Comparison of ENCODE assay signal across 18 cellular contexts in the genomic region with DNA sequence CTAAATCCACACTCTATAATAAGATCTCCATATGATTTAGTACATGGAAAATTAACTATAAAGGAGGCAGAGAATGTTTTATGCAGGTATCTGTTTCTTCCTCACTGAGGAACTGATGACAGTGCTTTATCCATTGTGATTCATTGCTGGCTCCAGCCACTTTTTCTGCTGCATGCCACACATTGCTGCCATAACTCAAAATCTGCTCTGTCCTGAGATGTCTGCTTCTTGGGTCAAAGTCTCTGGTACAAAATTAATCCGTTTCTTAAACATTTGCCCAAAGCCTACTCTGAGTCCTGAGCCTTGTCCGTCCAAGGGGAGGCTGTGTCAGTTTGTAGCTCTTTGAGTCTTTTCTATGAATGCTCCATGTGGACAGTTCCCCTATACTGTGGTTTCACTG. TPM values are rescaled to one million over a fixed set of nuclear protein-coding genes. Genes with fewer than 3 reads are reported as not detected.
DNase-seq lines count a peak whose midpoint lies in the region; ATAC-seq, FAIRE-seq and TF ChIP-seq lines count a peak whose summit lies in the region.
"Had no signal": no experiment of that assay in that cellular context is flagged by ENCODE, and none has a peak within 500 bp of the region (broad histone marks: within the 10 kb centered on the region; RNA-seq: fewer than 3 reads in every experiment).

No MANE protein-coding gene starts in this region.

- no peak overlapping the region for H2AK5ac ChIP-seq in H1 (ENCODE audit: low read depth, low read length)

- peak overlapping the region; percentile 58 for H2BK120ac ChIP-seq in H1 (replicated peaks; ENCODE audit: low read depth, low read length)

- H3K4me3 ChIP-seq in H1 (ENCODE audit: extremely low read depth in 1 of 4, insufficient read depth in 2 of 4, low read depth in 3 of 4, low read length in 4 of 4) (no peak overlapping the region), mesodermal cell (ENCODE audit: extremely low read depth, insufficient read depth, low read length, poor library complexity, severe bottlenecking) (no peak overlapping the region), left lung (no peak overlapping the region)
- H3K4me3 ChIP-seq: SJCRH30 had no signal

- FAIRE-seq in RCC 7860 (lab: Jason Lieb, UNC) (peak; percentile 67), H1 (lab: Jason Lieb, UNC) (peak; percentile 45)
- FAIRE-seq: D721Med, G401.6 had no signal

- no peak for TF ChIP-seq RAD21 in H1 (IDR thresholded peaks at IDR 0.05 in 1 of 2, conservative IDR thresholded peaks at IDR 0.05 in 1 of 2; ENCODE audit: low read depth in 2 of 2, low read length in 2 of 2)

- DNase-seq in ELF-1 (ENCODE audit: low read depth, low spot score) (peak; percentile 19), RCC 7860 (ENCODE audit: low spot score) (peak; percentile 67), H1 (ENCODE audit: low read depth in 1 of 2, low spot score in 2 of 2) (no peak), NCI-H345 (lab: John Stamatoyannopoulos, UW) (no peak), left lung (no peak)
- DNase-seq in activated CD4-positive, alpha-beta T cell treated with anti-CD3 and anti-CD28 coated beads for 4 hours: no peak
- DNase-seq: CD4-positive, alpha-beta memory T cell; DMS79; GOT3; NCI-H1105 treated with DMSO at 0.1 percent for 48 hours; NCI-H1694 treated with DMSO at 0.1 percent for 48 hours; NCI-H446 treated with DMSO at 0.1 percent for 48 hours; OCI-M1; SJCRH30 had no signal

- H2BK12ac ChIP-seq in H1 (ENCODE audit: low read depth, low read length): peak overlapping the region; percentile 40; the same call in 1 of the 2 replicates

- no peak for TF ChIP-seq CTCF in H1 (IDR thresholded peaks at IDR 0.05; ENCODE audit: control extremely low read depth in 1 of 3, insufficient read depth in 1 of 3, low read depth in 1 of 3, low read length in 3 of 3)
- TF ChIP-seq CTCF in left lung (IDR thresholded peaks at IDR 0.05): no peak

- H3K14ac ChIP-seq in H1 (ENCODE audit: insufficient read length): no peak overlapping the region

- H3K23ac ChIP-seq in H1 (ENCODE audit: insufficient read length): no peak overlapping the region

- H3K79me1 ChIP-seq in H1 (ENCODE audit: low read depth, low read length): no peaks in the 10 kb centered on the region

- H3K4ac ChIP-seq in H1 (replicated peaks; ENCODE audit: insufficient read length, low read depth, low read length): no peak overlapping the region

- no peak for TF ChIP-seq EP300 in H1 (IDR thresholded peaks at IDR 0.05; ENCODE audit: borderline replicate concordance in 1 of 2, low read depth in 2 of 2, low read length in 2 of 2)

- H4K91ac ChIP-seq in H1 (replicated peaks; ENCODE audit: insufficient read length, low read length): no peak overlapping the region

- 87% methylated on average over 2 of the region's 2 CpGs; no CpG with 5 or more reads in 1 of the 2 experiments for WGBS in H1 (ENCODE audit: extremely low coverage in 1 of 2, insufficient coverage in 1 of 2, insufficient read length in 1 of 2, insufficient replicate concordance in 2 of 2, low coverage in 1 of 2, low lambda C conversion rate in 2 of 2, missing lambda C conversion rate in 1 of 2), 2 experiments
- 67% methylated on average over 1 of the region's 2 CpGs; no CpG with 5 or more reads in 1 of the 2 experiments for WGBS in mesodermal cell (ENCODE audit: insufficient coverage in 2 of 2), 2 experiments

- H3K36me3 ChIP-seq in H1 (ENCODE audit: control insufficient read depth in 2 of 4, insufficient read depth in 4 of 4, low read length in 3 of 4) (no peaks in the 10 kb centered on the region), mesodermal cell (ENCODE audit: control insufficient read depth, insufficient read depth, low read length) (no peaks in the 10 kb centered on the region), left lung (no peaks in the 10 kb centered on the region)
- H3K36me3 ChIP-seq: SJCRH30 had no signal

- H3K4me1 ChIP-seq in H1 (replicated peaks in 1 of 4; ENCODE audit: control insufficient read depth in 3 of 4, insufficient read depth in 4 of 4, low read length in 3 of 4) (peaks cover 0 to 6% (median 1%) of the 10 kb centered on the region in 4 experiments; a peak in 3 of 7 replicates), mesodermal cell (ENCODE audit: control insufficient read depth, insufficient read depth, low read length, poor library complexity, severe bottlenecking) (peaks cover 18% of the 10 kb centered on the region), left lung (no peaks in the 10 kb centered on the region)
- H3K4me1 ChIP-seq: SJCRH30 had no signal

- no peak overlapping the region for H3K4me2 ChIP-seq in H1 (ENCODE audit: insufficient read depth in 1 of 2, low read depth in 2 of 2, low read length in 2 of 2)

- intact Hi-C loops in left lung (cut with DNase I): no loop called here

- H3K27ac ChIP-seq in H1 (ENCODE audit: low read depth, low read length): no peak overlapping the region
- H3K27ac ChIP-seq in mesodermal cell (ENCODE audit: low read depth, low read length, severe bottlenecking): peak overlapping the region; percentile 76
- H3K27ac ChIP-seq in left lung: no peak overlapping the region
- H3K27ac ChIP-seq: SJCRH30 had no signal

- CTCF ChIA-PET in H1 (lab: Charles Lee; ENCODE audit: partially characterized antibody): interaction anchor here (0.8 kb wide), 1 partner anchor 169 kb away, joined by 4 read pairs; no protein-coding TSS in a partner anchor

- no peaks in the 10 kb centered on the region for H3K9me3 ChIP-seq in H1 (ENCODE audit: insufficient read depth in 2 of 2, low read depth in 1 of 2, low read length in 1 of 2)
- H3K9me3 ChIP-seq in mesodermal cell (ENCODE audit: control insufficient read depth, low read length): no peaks in the 10 kb centered on the region
- H3K9me3 ChIP-seq in left lung: no peaks in the 10 kb centered on the region
- H3K9me3 ChIP-seq: SJCRH30 had no signal

- no peak overlapping the region for H2BK15ac ChIP-seq in H1 (ENCODE audit: low read length)

- H3K27me3 ChIP-seq in H1 (replicated peaks in 1 of 4; ENCODE audit: control insufficient read depth in 3 of 4, extremely low read depth in 1 of 4, insufficient read depth in 3 of 4, low read length in 3 of 4): peaks cover 0 to 1% (median 0%) of the 10 kb centered on the region in 4 experiments; a peak in 1 of 7 replicates
- no peaks in the 10 kb centered on the region for H3K27me3 ChIP-seq in left lung
- H3K27me3 ChIP-seq: SJCRH30 had no signal

- no peak for TF ChIP-seq POLR2A in H1 (IDR thresholded peaks at IDR 0.05; ENCODE audit: control extremely low read depth in 1 of 2, low read depth in 2 of 2, low read length in 2 of 2)

- H2BK5ac ChIP-seq in H1 (ENCODE audit: low read depth, low read length): 0 out of 2 replicates have a peak overlapping the region, but pooled peaks have one; percentile 38

- H3K79me2 ChIP-seq in H1 (ENCODE audit: control insufficient read depth in 1 of 2, insufficient read depth in 2 of 2, low read length in 2 of 2): no peaks in the 10 kb centered on the region

- peak overlapping the region; percentile 69 for H2AFZ ChIP-seq in H1 (ENCODE audit: low read length)

- no peak overlapping the region for H4K8ac ChIP-seq in H1 (ENCODE audit: extremely low read depth, insufficient read depth, low read length)

- H3K23me2 ChIP-seq in H1 (ENCODE audit: low read depth, low read length): no peaks in the 10 kb centered on the region

- ATAC-seq in left lung: no peak
- ATAC-seq in HG03469 (IDR thresholded peaks at IDR 0.05; ENCODE audit: unreplicated experiment): no peak

- no peaks in the 10 kb centered on the region for H4K20me1 ChIP-seq in H1 (replicated peaks in 1 of 2; ENCODE audit: control insufficient read depth in 1 of 2, insufficient read depth in 2 of 2, low read length in 2 of 2)

- H4K5ac ChIP-seq in H1 (ENCODE audit: insufficient read length, low read depth, low read length): no peak overlapping the region

- H3K9ac ChIP-seq in H1 (replicated peaks in 1 of 4; ENCODE audit: extremely low read depth in 1 of 4, low read depth in 3 of 4, low read length in 3 of 4): no peak overlapping the region; a peak in 1 of 7 replicates

- no peak overlapping the region for H3K56ac ChIP-seq in H1 (replicated peaks; ENCODE audit: insufficient read length, low read depth, low read length)

- 0 out of 2 replicates have a peak overlapping the region, but pooled peaks have one; percentile 29 for H2BK20ac ChIP-seq in H1 (ENCODE audit: low read length)

- peak overlapping the region; percentile 56; the same call in 1 of the 2 replicates for H3K18ac ChIP-seq in H1 (ENCODE audit: extremely low read depth, low read length)

- POLR2A ChIA-PET in H1 (lab: Charles Lee; ENCODE audit: partially characterized antibody): no interaction called here

TF ChIP-seq in H1, 55 proteins besides CTCF, POLR2A, EP300 and RAD21:
- TF ChIP-seq EZH2 (IDR thresholded peaks at IDR 0.05; ENCODE audit: low read depth, low read length, severe bottlenecking) (no peak), MAFK (IDR thresholded peaks at IDR 0.05; ENCODE audit: low read depth, low read length) (peak; percentile 16; the same call in 1 of the 2 replicates), TEAD4 (IDR thresholded peaks at IDR 0.05; ENCODE audit: low read depth, low read length) (peak; percentile 88)
- TF ChIP-seq, protein P1, sequence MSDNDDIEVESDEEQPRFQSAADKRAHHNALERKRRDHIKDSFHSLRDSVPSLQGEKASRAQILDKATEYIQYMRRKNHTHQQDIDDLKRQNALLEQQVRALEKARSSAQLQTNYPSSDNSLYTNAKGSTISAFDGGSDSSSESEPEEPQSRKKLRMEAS (IDR thresholded peaks at IDR 0.05): no peak

RNA-seq across cellular contexts. Expression of a gene that starts 15.5 kb away (rescaled TPM):
- 14.4 and 15.4 TPM in 2 replicates for total RNA-seq in H1 (2021; fragmentation: NEBNext Ultra II Directional; extraction: Animal tissue kit (Norgen Biotek cat#: 25700))
- polyA plus RNA-seq in H1 (2011; rRNA removed): 2.0 and 2.9 TPM in 2 replicates
- polyA plus RNA-seq in H1 (2011; cell fraction: cytosol; rRNA removed): 3.4 TPM
- polyA plus RNA-seq in H1 (2011; cell fraction: nucleus; rRNA removed): 3.2 TPM
- polyA plus RNA-seq in H1 (2012, experiment 1 of 2): 4.0 to 6.4 TPM (median 5.9 TPM) in 4 replicates
- 0.43 TPM for polyA plus RNA-seq in H1 (2012, experiment 2 of 2)
- 8.3 TPM for polyA plus RNA-seq in H1 (2013, experiment 1 of 2)
- polyA plus RNA-seq in H1 (2013, experiment 2 of 2): 8.3 TPM
- 8.6 and 21.0 TPM in 2 replicates for polyA minus RNA-seq in H1 (2011; rRNA and poly(A)+ RNA removed)
- 9.2 TPM for polyA minus RNA-seq in H1 (2011; cell fraction: cytosol; rRNA and poly(A)+ RNA removed)
- polyA minus RNA-seq in H1 (2011; cell fraction: nucleus; rRNA and poly(A)+ RNA removed): 16.6 TPM
- 44.4 TPM for polyA plus RNA-seq in mesodermal cell (2013, experiment 1 of 2)
- polyA plus RNA-seq in mesodermal cell (2013, experiment 2 of 2): 56.6 TPM
- 10 to 100 TPM; 16.6 to 18.9 TPM for total RNA-seq in left lung
- total RNA-seq: CD4-positive, alpha-beta memory T cell had no signal
- polyA plus RNA-seq: CD4-positive, alpha-beta memory T cell had no signal

Comparison
In these comparisons a context has a peak if more than half of its experiments do, and no peak if none do; other contexts are left out.
1. DNase-seq: peak in ELF-1 (single experiment) and RCC 7860 (single experiment); none in H1 (0 of 2), NCI-H345 (single experiment), activated CD4-positive, alpha-beta T cell treated with anti-CD3 and anti-CD28 coated beads for 4 hours (0 of 2) and left lung (0 of 2).